ENCODE assay signal across 26 cellular contexts in the genomic region with DNA sequence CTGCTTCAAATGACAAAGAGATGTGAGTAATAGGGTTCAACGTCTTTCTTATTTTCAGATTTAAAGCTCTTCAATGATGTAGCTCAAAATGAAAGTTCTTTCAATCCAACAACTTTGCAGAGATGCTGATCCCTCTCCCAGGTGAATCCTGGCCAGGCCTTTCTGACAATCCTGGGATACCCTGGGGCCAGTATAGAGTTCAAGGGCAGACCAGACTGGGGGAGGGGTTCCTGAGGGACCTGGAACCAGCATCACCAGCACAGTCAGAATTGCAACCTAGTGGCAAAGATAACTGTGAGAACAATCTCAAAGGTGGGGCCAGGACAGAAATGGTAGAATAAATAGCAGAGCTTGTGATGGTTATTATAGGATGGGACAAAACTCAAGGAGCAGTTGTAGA.
"Had no signal": no experiment of that assay in that cellular context is flagged by ENCODE, and none has a peak within 500 bp of the region (broad histone marks: within the 10 kb centered on the region; RNA-seq: fewer than 3 reads in every experiment).

No MANE protein-coding gene starts in this region.

- H3K27me3 Mint-ChIP-seq: activated CD4-positive, alpha-beta memory T cell treated with anti-CD3 and anti-CD28 coated beads for 36 hours; activated CD8-positive, alpha-beta memory T cell treated with anti-CD3 and anti-CD28 coated beads, Interleukin-2, amount 10 ng/mL, durations not matched to agents 7 days and 5 days; activated naive CD8-positive, alpha-beta T cell; central memory CD8-positive, alpha-beta T cell; dendritic cell treated with granulocyte-macrophage colony-stimulating factor and Interleukin-4, amounts not matched to agents 40 ng/mL and 50 ng/mL, for 4 days had no signal

- DNase-seq: activated CD4-positive, alpha-beta memory T cell treated with anti-CD3 and anti-CD28 coated beads for 36 hours; activated CD4-positive, alpha-beta T cell treated with anti-CD3 and anti-CD28 coated beads for 48 hours; activated CD4-positive, CD25-positive, alpha-beta regulatory T cell; activated CD8-positive, alpha-beta memory T cell treated with anti-CD3 and anti-CD28 coated beads, Interleukin-2, amount 10 ng/mL, durations not matched to agents 7 days and 5 days; activated CD8-positive, alpha-beta memory T cell treated with anti-CD3 and anti-CD28 coated beads, Interleukin-2, amount 50 U/mL, for 4 hours; activated CD8-positive, alpha-beta T cell treated with anti-CD3 and anti-CD28 coated beads, Interleukin-2, amount 10 ng/mL, durations not matched to agents 7 days and 5 days; activated effector memory CD4-positive, alpha-beta T cell treated with anti-CD3 and anti-CD28 coated beads, Interleukin-2, amount 50 U/mL, for 16 hours; activated naive CD4-positive, alpha-beta T cell treated with anti-CD3 and anti-CD28 coated beads, Interleukin-2, amount 50 U/mL, for 16 hours; activated T-cell treated with anti-CD3 and anti-CD28 coated beads, Interleukin-2, amount 50 U/mL, for 1 hour; activated T-cell treated with anti-CD3 and anti-CD28 coated beads, Interleukin-2, amount 50 U/mL, for 48 hours; amniotic stem cell; anterior cingulate cortex; brain microvascular endothelial cell; dorsolateral prefrontal cortex; effector memory CD4-positive, alpha-beta T cell; endodermal cell; foreskin fibroblast; head of caudate nucleus had no signal

- H3K27me3 ChIP-seq: brain microvascular endothelial cell, dorsolateral prefrontal cortex had no signal

- H3K27ac ChIP-seq: brain microvascular endothelial cell, coronary artery, dorsolateral prefrontal cortex, VCaP had no signal

- ATAC-seq: activated CD8-positive, alpha-beta memory T cell treated with anti-CD3 and anti-CD28 coated beads, Interleukin-2, amount 10 ng/mL, durations not matched to agents 7 days and 5 days; activated CD8-positive, alpha-beta T cell treated with anti-CD3 and anti-CD28 coated beads, Interleukin-2, amount 10 ng/mL, durations not matched to agents 7 days and 5 days; esophagus mucosa had no signal

- H3K4me3 ChIP-seq: coronary artery, dorsolateral prefrontal cortex had no signal

- H3K4me3 Mint-ChIP-seq: activated CD4-positive, alpha-beta memory T cell treated with anti-CD3 and anti-CD28 coated beads for 36 hours; activated CD8-positive, alpha-beta memory T cell treated with anti-CD3 and anti-CD28 coated beads, Interleukin-2, amount 10 ng/mL, durations not matched to agents 7 days and 5 days; activated CD8-positive, alpha-beta T cell treated with anti-CD3 and anti-CD28 coated beads, Interleukin-2, amount 10 ng/mL, durations not matched to agents 7 days and 5 days; activated naive CD8-positive, alpha-beta T cell; activated T-helper 1 cell treated with anti-CD3 and anti-CD28 coated beads, Interleukin-12 subunit alpha, Interleukin-12 subunit beta, Interleukin-2, Interleukin-4 antibody, amounts not matched to agents 30 ng/mL and 10 ng/mL and 1 ng/mL, durations not matched to agents 14 hours and 24 hours and 36 hours; central memory CD8-positive, alpha-beta T cell; dendritic cell treated with granulocyte-macrophage colony-stimulating factor and Interleukin-4, amounts not matched to agents 40 ng/mL and 50 ng/mL, for 4 days; endodermal cell had no signal

- H3K36me3 ChIP-seq: brain microvascular endothelial cell had no signal

- H3K9me3 Mint-ChIP-seq: activated CD4-positive, alpha-beta memory T cell treated with anti-CD3 and anti-CD28 coated beads for 36 hours; activated T-helper 1 cell treated with anti-CD3 and anti-CD28 coated beads, Interleukin-12 subunit alpha, Interleukin-12 subunit beta, Interleukin-2, Interleukin-4 antibody, amounts not matched to agents 30 ng/mL and 10 ng/mL and 1 ng/mL, durations not matched to agents 14 hours and 24 hours and 36 hours; activated T-helper 2 cell treated with anti-CD3 and anti-CD28 coated beads, Interferon-gamma antibody, Interleukin-2, Interleukin-4, amounts not matched to agents 10 μg/mL and 5 μg/mL and 100 μg/mL, durations not matched to agents 14 hours and 24 hours and 36 hours; central memory CD8-positive, alpha-beta T cell; dendritic cell treated with granulocyte-macrophage colony-stimulating factor and Interleukin-4, amounts not matched to agents 40 ng/mL and 50 ng/mL, for 4 days; endodermal cell had no signal

- H3K27ac Mint-ChIP-seq: activated CD4-positive, alpha-beta memory T cell treated with anti-CD3 and anti-CD28 coated beads for 36 hours; activated naive CD8-positive, alpha-beta T cell; activated T-helper 1 cell treated with anti-CD3 and anti-CD28 coated beads, Interleukin-12 subunit alpha, Interleukin-12 subunit beta, Interleukin-2, Interleukin-4 antibody, amounts not matched to agents 30 ng/mL and 10 ng/mL and 1 ng/mL, durations not matched to agents 14 hours and 24 hours and 36 hours; dendritic cell treated with granulocyte-macrophage colony-stimulating factor and Interleukin-4, amounts not matched to agents 40 ng/mL and 50 ng/mL, for 4 days; endodermal cell had no signal
